In genomic region chr3:45035441-45036301, GRCh38 we compare ENCODE assay signal across 8 cellular contexts. TPM values are rescaled to one million over a fixed set of nuclear protein-coding genes. Genes with fewer than 3 reads are reported as not detected.
DNase-seq lines count a peak whose midpoint lies in the region; ATAC-seq and TF ChIP-seq lines count a peak whose summit lies in the region.

No MANE protein-coding gene starts in this region.

- DNase-seq in EL (peak; percentile 40), activated T-cell treated with anti-CD3 and anti-CD28 coated beads for 48 hours (ENCODE audit: low read depth) (peak; percentile 17), foreskin fibroblast (peak; percentile 57 to 80), WERI-Rb-1 (no peak), PC-3 (no peak)

- H3K4me1 ChIP-seq in parathyroid adenoma: peaks cover 5% of the 10 kb centered on the region
- H3K4me1 ChIP-seq in PC-3 (ENCODE audit: insufficient read depth, low read length): peaks cover 13% of the 10 kb centered on the region

- H3K27ac ChIP-seq in parathyroid adenoma (peak overlapping the region; percentile 24), WERI-Rb-1 (no peak overlapping the region), PC-3 (ENCODE audit: low read length) (no peak overlapping the region)

- no peak overlapping the region for H3K9ac ChIP-seq in parathyroid adenoma
- no peak overlapping the region for H3K9ac ChIP-seq in PC-3 (ENCODE audit: low read length)

- peak overlapping the region; percentile 24 for H3K4me2 ChIP-seq in parathyroid adenoma (ENCODE audit: low read length)
- H3K4me2 ChIP-seq in PC-3 (ENCODE audit: low read length): no peak overlapping the region

- no peak for TF ChIP-seq CTCF in foreskin fibroblast (IDR thresholded peaks at IDR 0.05; ENCODE audit: low read depth, low read length)
- no peak for TF ChIP-seq CTCF in parathyroid adenoma (IDR thresholded peaks at IDR 0.05)
- TF ChIP-seq CTCF in WERI-Rb-1 (IDR thresholded peaks at IDR 0.05; ENCODE audit: low read depth, low read length): no peak
- TF ChIP-seq CTCF in PC-3 (conservative IDR thresholded peaks at IDR 0.05; ENCODE audit: low read depth, low read length): no peak

- H3K4me3 ChIP-seq in foreskin fibroblast (ENCODE audit: low read depth in 1 of 2, low read length in 2 of 2): peak overlapping the region; percentile 20 to 24
- no peak overlapping the region for H3K4me3 ChIP-seq in parathyroid adenoma (ENCODE audit: low read depth, low read length)
- no peak overlapping the region for H3K4me3 ChIP-seq in WERI-Rb-1 (ENCODE audit: low read depth, low read length)
- H3K4me3 ChIP-seq in PC-3 (ENCODE audit: low read length): no peak overlapping the region

- POLR2A ChIA-PET in PC-3 (lab: Charles Lee; ENCODE audit: unreplicated experiment): no interaction called here

- H2AFZ ChIP-seq in parathyroid adenoma: peak overlapping the region; percentile 56
- no peak overlapping the region for H2AFZ ChIP-seq in PC-3 (ENCODE audit: low read length)

- intact Hi-C loops in PC-3 (cut with micrococcal nuclease): no loop called here

- H3F3A ChIP-seq in PC-3 (ENCODE audit: low read length, unreplicated experiment): no peaks in the 10 kb centered on the region

- H3K79me2 ChIP-seq in parathyroid adenoma: no peaks in the 10 kb centered on the region
- H3K79me2 ChIP-seq in PC-3 (ENCODE audit: low read length): no peaks in the 10 kb centered on the region

- H3K9me2 ChIP-seq in PC-3 (replicated peaks; ENCODE audit: low read length): no peaks in the 10 kb centered on the region

- CTCF ChIA-PET in PC-3 (lab: Charles Lee): no interaction called here

- H3K27me3 ChIP-seq in parathyroid adenoma (ENCODE audit: control insufficient read depth, insufficient read depth, low read length) (no peaks in the 10 kb centered on the region), WERI-Rb-1 (ENCODE audit: insufficient read depth, low read depth, severe bottlenecking) (no peaks in the 10 kb centered on the region), PC-3 (ENCODE audit: low read length) (no peaks in the 10 kb centered on the region)

- H3K36me3 ChIP-seq in parathyroid adenoma (ENCODE audit: control insufficient read depth, insufficient read depth, low read length) (no peaks in the 10 kb centered on the region), WERI-Rb-1 (no peaks in the 10 kb centered on the region), PC-3 (ENCODE audit: low read depth, low read length) (no peaks in the 10 kb centered on the region)

- H3K9me3 ChIP-seq in parathyroid adenoma (ENCODE audit: control insufficient read depth, low read length) (no peaks in the 10 kb centered on the region), WERI-Rb-1 (ENCODE audit: severe bottlenecking) (no peaks in the 10 kb centered on the region), PC-3 (ENCODE audit: low read length) (no peaks in the 10 kb centered on the region)

- no TSS peak for BruUV-seq in PC-3 (replicated peaks; lab: Mats Ljungman, UMichigan)

- H4K20me1 ChIP-seq in PC-3 (ENCODE audit: low read length): no peaks in the 10 kb centered on the region

- ATAC-seq in HG03378 (IDR thresholded peaks at IDR 0.05; ENCODE audit: unreplicated experiment) (no peak), PC-3 (no peak), HG03432 (IDR thresholded peaks at IDR 0.05; ENCODE audit: unreplicated experiment) (no peak)

RNA-seq across cellular contexts. Expression of gene CLEC3B, which starts 9.6 kb away (rescaled TPM):
- total RNA-seq in PC-3 (2014; rRNA removed): 1.8 TPM in 1 of 2 replicates, not detected in the other

RNA-seq across cellular contexts. Expression of gene EXOSC7, which starts 59.6 kb away (rescaled TPM):
- 79.8 and 81.5 TPM in 2 replicates for total RNA-seq in PC-3 (2014; rRNA removed)

RNA-seq across cellular contexts. Expression of gene ZDHHC3, which starts 59.7 kb away (rescaled TPM):
- 122 and 153 TPM in 2 replicates for total RNA-seq in PC-3 (2014; rRNA removed)

Comparison
In these comparisons a context has a peak if more than half of its experiments do, and no peak if none do; other contexts are left out.
1. DNase-seq: peak in EL (single experiment), activated T-cell treated with anti-CD3 and anti-CD28 coated beads for 48 hours (single experiment) and foreskin fibroblast (2 of 2); none in WERI-Rb-1 (single experiment) and PC-3 (single experiment).
2. H3K4me3 ChIP-seq: peak in foreskin fibroblast (2 of 2); none in parathyroid adenoma (single experiment), WERI-Rb-1 (single experiment) and PC-3 (single experiment).